Comparison of ENCODE assay signal across 10 cellular contexts in the genomic region with DNA sequence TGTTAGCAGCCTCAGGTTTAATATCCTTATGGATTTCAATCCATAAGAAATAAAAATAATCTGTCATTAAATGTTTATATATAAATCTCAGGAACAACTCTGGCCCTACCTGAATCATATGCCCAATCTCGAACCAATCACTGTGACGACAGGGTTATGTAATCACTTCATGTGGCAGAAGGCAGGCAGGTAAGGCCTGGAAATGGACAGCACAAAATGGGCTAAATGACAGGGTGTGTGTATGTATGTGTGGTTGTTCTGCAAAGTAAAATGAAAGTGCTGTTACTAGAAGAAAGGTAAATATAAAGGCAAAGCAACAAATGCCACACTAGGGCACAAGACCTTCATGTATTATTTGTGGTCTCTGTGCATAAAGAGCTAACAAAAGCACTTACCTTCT. TPM values are rescaled to one million over a fixed set of nuclear protein-coding genes. Genes with fewer than 3 reads are reported as not detected.
"Had no signal": no experiment of that assay in that cellular context is flagged by ENCODE, and none has a peak within 500 bp of the region (broad histone marks: within the 10 kb centered on the region; RNA-seq: fewer than 3 reads in every experiment).

No MANE protein-coding gene starts in this region.

- H3K9me3 Mint-ChIP-seq: GM23338, H9, HFFc6 had no signal

- H3K4me3 ChIP-seq: GM23248, GM23338, HAP-1 had no signal

- H3K4me3 Mint-ChIP-seq: GM23338, H9, HFFc6 had no signal

- ATAC-seq: GM23338, HCT116 had no signal

- H3K9me3 ChIP-seq: HAP-1 had no signal

- H3K36me3 ChIP-seq: HAP-1 had no signal

- DNase-seq: GM23248, GOT3, H7, H9, HCEC 1CT, HFFc6 had no signal

- H3K27ac Mint-ChIP-seq: GM23338, H9, HFFc6 had no signal

- H3K4me1 ChIP-seq: HAP-1 had no signal

RNA-seq across cellular contexts. Expression of gene ANKDD1B, which starts 19.6 kb away (rescaled TPM):
- total RNA-seq: GM23248, H4 had no signal
